Comparison of ENCODE assay signal across 32 cellular contexts in genomic region chr2:62374301-62374960, GRCh38.
"Had no signal": no experiment of that assay in that cellular context is flagged by ENCODE, and none has a peak within 500 bp of the region (broad histone marks: within the 10 kb centered on the region; RNA-seq: fewer than 3 reads in every experiment).

No MANE protein-coding gene starts in this region.

- H3K27ac ChIP-seq: ascending aorta, cardiac muscle cell, colonic mucosa, gastroesophageal sphincter, hepatocyte, pancreas, psoas muscle, suprapubic skin, tibial artery, upper lobe of right lung had no signal

- H3K27ac Mint-ChIP-seq: activated B cell treated with CpG ODN at 0.5 μM for 24 hours; activated CD8-positive, alpha-beta memory T cell treated with anti-CD3 and anti-CD28 coated beads, Interleukin-2, amount 10 ng/mL, durations not matched to agents 7 days and 5 days; activated CD8-positive, alpha-beta T cell treated with anti-CD3 and anti-CD28 coated beads, Interleukin-2, amount 10 ng/mL, durations not matched to agents 7 days and 5 days; activated naive CD8-positive, alpha-beta T cell treated with anti-CD3 and anti-CD28 coated beads, Interleukin-2, amount 10 ng/mL, durations not matched to agents 7 days and 5 days; activated T-cell treated with anti-CD3 and anti-CD28 coated beads, Interleukin-2, amount 50 U/mL, for 72 hours; immature natural killer cell; naive thymus-derived CD4-positive, alpha-beta T cell; stimulated activated naive B cell treated with anti-CD40 and anti-IgM and Interleukin-4, amounts not matched to agents 10 μg/mL and 1 μg/mL and 100 μg/mL, for 72 hours had no signal

- H3K4me3 Mint-ChIP-seq: activated B cell treated with CpG ODN at 0.5 μM for 24 hours; activated CD8-positive, alpha-beta memory T cell treated with anti-CD3 and anti-CD28 coated beads, Interleukin-2, amount 10 ng/mL, durations not matched to agents 7 days and 5 days; activated CD8-positive, alpha-beta T cell treated with anti-CD3 and anti-CD28 coated beads, Interleukin-2, amount 10 ng/mL, durations not matched to agents 7 days and 5 days; activated naive CD8-positive, alpha-beta T cell treated with anti-CD3 and anti-CD28 coated beads, Interleukin-2, amount 10 ng/mL, durations not matched to agents 7 days and 5 days; activated T-cell treated with anti-CD3 and anti-CD28 coated beads, Interleukin-2, amount 50 U/mL, for 72 hours; brain; immature natural killer cell; naive thymus-derived CD4-positive, alpha-beta T cell; neural crest cell; stimulated activated naive B cell treated with anti-CD40 and anti-IgM and Interleukin-4, amounts not matched to agents 10 μg/mL and 1 μg/mL and 100 μg/mL, for 72 hours had no signal

- H3K27me3 ChIP-seq: ascending aorta, cardiac muscle cell, colonic mucosa, gastroesophageal sphincter, hepatocyte, pancreas, suprapubic skin, tibial artery, upper lobe of right lung had no signal

- FAIRE-seq: kidney, pancreas had no signal

- DNase-seq: activated B cell treated with CpG ODN at 0.5 μM for 24 hours; activated CD4-positive, alpha-beta T cell treated with anti-CD3 and anti-CD28 coated beads, Interleukin-2, amount 50 U/mL, for 1 hour; activated CD8-positive, alpha-beta memory T cell treated with anti-CD3 and anti-CD28 coated beads, Interleukin-2, amount 10 ng/mL, durations not matched to agents 7 days and 5 days; activated CD8-positive, alpha-beta T cell treated with anti-CD3 and anti-CD28 coated beads, Interleukin-2, amount 10 ng/mL, durations not matched to agents 7 days and 5 days; activated naive CD4-positive, alpha-beta T cell treated with Interleukin-2 at 50 U/mL for 16 hours; activated naive CD8-positive, alpha-beta T cell treated with anti-CD3 and anti-CD28 coated beads, Interleukin-2, amount 10 ng/mL, durations not matched to agents 7 days and 5 days; activated T-cell treated with anti-CD3 and anti-CD28 coated beads, Interleukin-2, amount 50 U/mL, for 72 hours; cerebellar nuclear complex; colonic mucosa; effector CD8-positive, alpha-beta T cell; immature natural killer cell; kidney; left colon; mammary epithelial cell; midbrain; naive thymus-derived CD4-positive, alpha-beta T cell; nucleus accumbens; pancreas; psoas muscle; stimulated activated CD4-positive, alpha-beta T cell treated with anti-CD3 and anti-CD28 coated beads, Interleukin-1b, Interleukin-23, amount 100 ng/mL, for 48 hours; stimulated activated naive B cell treated with anti-CD40 and anti-IgM and Interleukin-4, amounts not matched to agents 10 μg/mL and 1 μg/mL and 100 μg/mL, for 72 hours; T-helper 2 cell; tibial artery; upper lobe of right lung had no signal

- H3K36me3 Mint-ChIP-seq: brain had no signal

- H3K4me3 ChIP-seq: ascending aorta, cardiac muscle cell, colonic mucosa, gastroesophageal sphincter, hepatocyte, pancreas, psoas muscle, smooth muscle cell, suprapubic skin, tibial artery, upper lobe of right lung had no signal

- H3K4me1 Mint-ChIP-seq: activated B cell treated with CpG ODN at 0.5 μM for 24 hours; activated CD8-positive, alpha-beta memory T cell treated with anti-CD3 and anti-CD28 coated beads, Interleukin-2, amount 10 ng/mL, durations not matched to agents 7 days and 5 days; brain; immature natural killer cell; naive thymus-derived CD4-positive, alpha-beta T cell had no signal

- H3K9me3 ChIP-seq: colonic mucosa, pancreas, suprapubic skin, upper lobe of right lung had no signal

- H3K36me3 ChIP-seq: ascending aorta, cardiac muscle cell, colonic mucosa, gastroesophageal sphincter, pancreas, suprapubic skin, tibial artery, upper lobe of right lung had no signal

- H3K4me2 ChIP-seq: hepatocyte, smooth muscle cell had no signal

- H3K27me3 Mint-ChIP-seq: activated B cell treated with CpG ODN at 0.5 μM for 24 hours; activated CD8-positive, alpha-beta memory T cell treated with anti-CD3 and anti-CD28 coated beads, Interleukin-2, amount 10 ng/mL, durations not matched to agents 7 days and 5 days; activated naive CD8-positive, alpha-beta T cell treated with anti-CD3 and anti-CD28 coated beads, Interleukin-2, amount 10 ng/mL, durations not matched to agents 7 days and 5 days; stimulated activated naive B cell treated with anti-CD40 and anti-IgM and Interleukin-4, amounts not matched to agents 10 μg/mL and 1 μg/mL and 100 μg/mL, for 72 hours had no signal

- ATAC-seq: activated CD8-positive, alpha-beta memory T cell treated with anti-CD3 and anti-CD28 coated beads, Interleukin-2, amount 10 ng/mL, durations not matched to agents 7 days and 5 days; activated CD8-positive, alpha-beta T cell treated with anti-CD3 and anti-CD28 coated beads, Interleukin-2, amount 10 ng/mL, durations not matched to agents 7 days and 5 days; activated T-cell treated with anti-CD3 and anti-CD28 coated beads, Interleukin-2, amount 50 U/mL, for 72 hours; gastroesophageal sphincter; left colon; naive thymus-derived CD4-positive, alpha-beta T cell; pancreas; psoas muscle; stimulated activated naive B cell treated with anti-CD40 and anti-IgM and Interleukin-4, amounts not matched to agents 10 μg/mL and 1 μg/mL and 100 μg/mL, for 72 hours; upper lobe of right lung had no signal

- H3K4me1 ChIP-seq: ascending aorta, colonic mucosa, gastroesophageal sphincter, pancreas, psoas muscle, suprapubic skin, tibial artery, upper lobe of right lung had no signal
